ENCODE assay signal across 16 cellular contexts in the genomic region with DNA sequence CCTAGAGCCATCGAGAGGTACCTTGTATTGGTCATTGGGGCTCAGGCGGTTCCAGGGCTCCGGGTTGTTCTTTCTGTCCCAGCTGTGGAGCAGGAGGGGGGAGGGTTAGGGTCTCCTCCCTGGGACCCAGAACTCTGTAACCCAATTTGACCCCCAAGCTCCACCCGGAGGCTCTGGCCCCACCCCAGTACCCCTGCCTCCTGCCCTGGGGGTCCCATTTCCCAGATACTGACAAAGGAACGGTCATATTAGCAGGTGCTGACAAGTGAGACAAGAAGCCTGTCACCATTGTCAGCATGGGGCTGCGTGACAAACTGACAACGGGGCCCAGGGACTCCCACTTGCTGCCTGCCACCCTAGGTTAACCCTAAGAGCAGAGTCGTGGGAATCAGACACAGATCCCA. TPM values are rescaled to one million over a fixed set of nuclear protein-coding genes. Genes with fewer than 3 reads are reported as not detected.
DNase-seq lines count a peak whose midpoint lies in the region; ATAC-seq and TF ChIP-seq lines count a peak whose summit lies in the region.
"Had no signal": no experiment of that assay in that cellular context is flagged by ENCODE, and none has a peak within 500 bp of the region (broad histone marks: within the 10 kb centered on the region; RNA-seq: fewer than 3 reads in every experiment).

No MANE protein-coding gene starts in this region.

- no peak overlapping the region for H2BK15ac ChIP-seq in mesenchymal stem cell (ENCODE audit: low read depth, poor library complexity, severe bottlenecking)

- no peak overlapping the region for H2AK5ac ChIP-seq in mesenchymal stem cell (ENCODE audit: low read length, severe bottlenecking)

- H3K27me3 ChIP-seq in left ventricle myocardium inferior (ENCODE audit: low read depth) (peaks cover 60% of the 10 kb centered on the region), brain microvascular endothelial cell (replicated peaks) (peaks cover 1% of the 10 kb centered on the region), mesenchymal stem cell (ENCODE audit: control insufficient read depth in 1 of 2, insufficient read depth in 1 of 2, low read length in 2 of 2) (peaks cover 16 to 48% of the 10 kb centered on the region in 2 experiments), MG63 (no peaks in the 10 kb centered on the region)

- H4K8ac ChIP-seq in mesenchymal stem cell (ENCODE audit: low read length) = no peak overlapping the region

- peaks cover 67% of the 10 kb centered on the region for H3K4me1 ChIP-seq in left ventricle myocardium inferior
- H3K4me1 ChIP-seq in mesenchymal stem cell (ENCODE audit: control insufficient read depth, insufficient read depth, low read depth, low read length) = peaks cover 41% of the 10 kb centered on the region

- H2BK120ac ChIP-seq in mesenchymal stem cell (ENCODE audit: low read depth, low read length) = no peak overlapping the region

- no peaks in the 10 kb centered on the region for H3K9me3 ChIP-seq in left ventricle myocardium inferior (replicated peaks)
- no peaks in the 10 kb centered on the region for H3K9me3 ChIP-seq in mesenchymal stem cell (ENCODE audit: control insufficient read depth, low read length)
- H3K9me3 ChIP-seq in MG63 = no peaks in the 10 kb centered on the region

- H3K36me3 ChIP-seq in left ventricle myocardium inferior = peaks cover 38% of the 10 kb centered on the region
- peaks cover 39% of the 10 kb centered on the region for H3K36me3 ChIP-seq in brain microvascular endothelial cell (replicated peaks)
- peaks cover 42 to 54% of the 10 kb centered on the region in 2 experiments for H3K36me3 ChIP-seq in mesenchymal stem cell (ENCODE audit: control insufficient read depth in 1 of 2, insufficient read depth in 2 of 2, low read depth in 1 of 2, low read length in 2 of 2)
- H3K36me3 ChIP-seq in MG63 = peaks cover 41% of the 10 kb centered on the region

- no peak overlapping the region for H3K4me2 ChIP-seq in mesenchymal stem cell (ENCODE audit: low read length, poor library complexity, severe bottlenecking)

- H3K9ac ChIP-seq in mesenchymal stem cell (ENCODE audit: low read length) = peak overlapping the region; percentile 7

- H3K27ac ChIP-seq in left ventricle myocardium inferior (replicated peaks) = peak overlapping the region; percentile 83
- peak overlapping the region; percentile 65 for H3K27ac ChIP-seq in brain microvascular endothelial cell
- no peak overlapping the region for H3K27ac ChIP-seq in mesenchymal stem cell (ENCODE audit: low read length, poor library complexity, severe bottlenecking)

- H3K14ac ChIP-seq in mesenchymal stem cell (ENCODE audit: low read length in 2 of 2) = no peak overlapping the region

- intact Hi-C loops in left ventricle myocardium inferior (cut with micrococcal nuclease) (no loop called here), left cardiac atrium (cut with DNase I) (no loop called here)

- in situ Hi-C loops in brain microvascular endothelial cell (cut with HindIII; ENCODE audit: low pct_ligation_motif_present, low sequenced_read_pairs) = no loop called here

- H3K4me3 ChIP-seq in left ventricle myocardium inferior = peak overlapping the region; percentile 69
- no peak overlapping the region for H3K4me3 ChIP-seq in brain microvascular endothelial cell (ENCODE audit: low read depth, low read length)
- no peak overlapping the region for H3K4me3 ChIP-seq in mesenchymal stem cell (ENCODE audit: insufficient read depth in 1 of 2, low read depth in 1 of 2, low read length in 2 of 2)
- no peak overlapping the region for H3K4me3 ChIP-seq in MG63

- H3K4me1 Mint-ChIP-seq in type B pancreatic cell (ENCODE audit: unreplicated experiment) = peaks cover 37% of the 10 kb centered on the region

- H3K4ac ChIP-seq in mesenchymal stem cell (ENCODE audit: low read depth in 1 of 2, low read length in 2 of 2) = no peak overlapping the region

- no peak overlapping the region for H2BK12ac ChIP-seq in mesenchymal stem cell (ENCODE audit: low read length in 2 of 2)

- ATAC-seq in left cardiac atrium (no peak), HG03159 (IDR thresholded peaks at IDR 0.05; ENCODE audit: unreplicated experiment) (no peak), HG03571 (IDR thresholded peaks at IDR 0.05; ENCODE audit: unreplicated experiment) (no peak)
- ATAC-seq: natural killer cell, Panc1 had no signal

- H3K36me3 Mint-ChIP-seq in type B pancreatic cell = peaks cover 9% of the 10 kb centered on the region

- H2AFZ ChIP-seq in mesenchymal stem cell (ENCODE audit: low read depth, low read length) = no peak overlapping the region

- no peak for TF ChIP-seq CTCF in left ventricle myocardium inferior (IDR thresholded peaks at IDR 0.05; ENCODE audit: borderline replicate concordance)
- TF ChIP-seq CTCF in brain microvascular endothelial cell (IDR thresholded peaks at IDR 0.05; ENCODE audit: low read depth, low read length, missing control alignments) = no peak
- no peak for TF ChIP-seq CTCF in type B pancreatic cell (conservative IDR thresholded peaks at IDR 0.05)

- WGBS in mesenchymal stem cell = 87% methylated on average over 5 of the region's 8 CpGs

- H3K4me3 Mint-ChIP-seq in type B pancreatic cell = no peak overlapping the region
- H3K4me3 Mint-ChIP-seq: natural killer cell had no signal

- peaks cover 41% of the 10 kb centered on the region for H3K27me3 Mint-ChIP-seq in type B pancreatic cell

- DNase-seq in left ventricle myocardium inferior = no peak
- DNase-seq in left cardiac atrium = no peak
- DNase-seq in brain microvascular endothelial cell = no peak
- no peak for DNase-seq in mesenchymal stem cell
- no peak for DNase-seq in type B pancreatic cell (ENCODE audit: extremely low spot score, unreplicated experiment)
- DNase-seq in MG63 = no peak
- DNase-seq: activated CD4-positive, alpha-beta T cell treated with anti-CD3 and anti-CD28 coated beads for 4 hours; anterior cingulate cortex; foreskin melanocyte; natural killer cell; NCI-H1694 treated with DMSO at 0.1 percent for 48 hours; NCI-H524 treated with DMSO at 0.1 percent for 48 hours; small intestine had no signal

- peak overlapping the region; percentile 71 for H3K27ac Mint-ChIP-seq in type B pancreatic cell
- H3K27ac Mint-ChIP-seq: natural killer cell had no signal

- no peaks in the 10 kb centered on the region for H3K9me3 Mint-ChIP-seq in type B pancreatic cell
- H3K9me3 Mint-ChIP-seq: natural killer cell had no signal

- H3K18ac ChIP-seq in mesenchymal stem cell (ENCODE audit: low read depth in 1 of 2, low read length in 2 of 2) = no peak overlapping the region

- peaks cover 23% of the 10 kb centered on the region for H3K79me1 ChIP-seq in mesenchymal stem cell (replicated peaks; ENCODE audit: low read length, poor library complexity, severe bottlenecking)

- H2BK5ac ChIP-seq in mesenchymal stem cell (ENCODE audit: low read depth, low read length, poor library complexity, severe bottlenecking) = no peak overlapping the region

- no peak overlapping the region for H3K23ac ChIP-seq in mesenchymal stem cell (ENCODE audit: low read length in 2 of 2)

- peak overlapping the region; percentile 56 for H4K91ac ChIP-seq in mesenchymal stem cell (ENCODE audit: low read length)

RNA-seq across cellular contexts. Expression of gene SHMT2, which starts 6.2 kb away (rescaled TPM):
- total RNA-seq in left ventricle myocardium inferior (22.9 TPM), left cardiac atrium (10 to 100 TPM; 31.1 to 39.6 TPM), type B pancreatic cell (ENCODE audit: low replicate concordance) (108 and 131 TPM in 2 replicates)
- polyA plus RNA-seq in mesenchymal stem cell (2013, experiment 1 of 2) = 196 TPM
- 196 TPM for polyA plus RNA-seq in mesenchymal stem cell (2013, experiment 2 of 2)
- total RNA-seq in MG63 (2014; rRNA removed; shearing (Covaris generic); ENCODE audit: low replicate concordance) = 232 and 343 TPM in 2 replicates

RNA-seq across cellular contexts. Expression of gene STAC3, which starts 15.3 kb away (rescaled TPM):
- total RNA-seq in left ventricle myocardium inferior = 0.69 TPM
- 1 to 10 TPM; 1.2 to 2.7 TPM for total RNA-seq in left cardiac atrium
- 0.61 TPM for polyA plus RNA-seq in mesenchymal stem cell (2013, experiment 1 of 2)
- 0.21 TPM for polyA plus RNA-seq in mesenchymal stem cell (2013, experiment 2 of 2)
- 1.6 and 4.8 TPM in 2 replicates for total RNA-seq in type B pancreatic cell (ENCODE audit: low replicate concordance)
- total RNA-seq in MG63 (2014; rRNA removed; shearing (Covaris generic); ENCODE audit: low replicate concordance) = 0.86 TPM in 1 of 2 replicates, not detected in the other

RNA-seq across cellular contexts. Expression of gene NXPH4, which starts 19.1 kb away (rescaled TPM):
- total RNA-seq in left ventricle myocardium inferior (0.44 TPM), left cardiac atrium (1 to 10 TPM in 1 of 2 donors, under 1 TPM in 1; 0.50 to 2.1 TPM), type B pancreatic cell (ENCODE audit: low replicate concordance) (15.1 and 45.5 TPM in 2 replicates)
- polyA plus RNA-seq in mesenchymal stem cell (2013, experiment 1 of 2) = 1.8 TPM
- 1.6 TPM for polyA plus RNA-seq in mesenchymal stem cell (2013, experiment 2 of 2)
- total RNA-seq in MG63 (2014; rRNA removed; shearing (Covaris generic); ENCODE audit: low replicate concordance) = 1.2 TPM in 1 of 2 replicates, not detected in the other
